Comparison of ENCODE assay signal across 17 cellular contexts in the genomic region with DNA sequence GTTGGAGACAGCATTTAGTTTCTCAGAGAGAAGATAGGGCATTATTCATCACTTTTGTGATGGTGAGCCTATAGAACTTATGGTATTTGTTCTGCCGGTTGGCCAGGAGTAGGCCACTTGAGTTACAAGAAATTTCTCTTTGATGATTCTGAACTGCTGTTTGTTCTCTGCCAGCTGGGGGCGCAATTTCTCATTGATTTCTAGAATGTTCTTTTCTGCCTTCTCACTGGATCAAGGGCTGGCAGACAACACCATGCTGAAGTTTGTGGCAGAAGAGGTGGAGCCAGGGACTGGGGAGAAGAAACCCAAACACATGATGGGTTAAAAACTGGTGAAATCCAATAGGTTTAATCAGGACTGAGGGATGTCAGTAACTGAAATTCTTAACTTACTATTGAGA.
A peak's percentile ranks its signal among the peaks of the same experiment; 100 is the strongest.
DNase-seq lines count a peak whose midpoint lies in the region; ATAC-seq and TF ChIP-seq lines count a peak whose summit lies in the region.
"Had no signal": no experiment of that assay in that cellular context is flagged by ENCODE, and none has a peak within 500 bp of the region (broad histone marks: within the 10 kb centered on the region; RNA-seq: fewer than 3 reads in every experiment).

No MANE protein-coding gene starts in this region.

- ATAC-seq in GM21447 (IDR thresholded peaks at IDR 0.05; ENCODE audit: unreplicated experiment): no peak
- ATAC-seq: HepG2, lower lobe of right lung, psoas muscle had no signal

- TF ChIP-seq POLR2A in NB4 (IDR thresholded peaks at IDR 0.05; ENCODE audit: extremely low read depth, insufficient read length): no peak

- no peaks in the 10 kb centered on the region for H3K36me3 ChIP-seq in BJ (ENCODE audit: control insufficient read depth, insufficient read depth, low read length)
- H3K36me3 ChIP-seq: brain microvascular endothelial cell, lower lobe of right lung had no signal

- no peak overlapping the region for H3K4me3 ChIP-seq in BJ (ENCODE audit: low read depth, low read length)
- H3K4me3 ChIP-seq in NB4 (ENCODE audit: low read depth, low read length): no peak overlapping the region
- no peak overlapping the region for H3K4me3 ChIP-seq in fibroblast of pulmonary artery (replicated peaks; ENCODE audit: low read depth, low read length)
- H3K4me3 ChIP-seq: lower lobe of right lung, psoas muscle had no signal

- DNase-seq in BJ (ENCODE audit: low read depth) (no peak), ELR (ENCODE audit: low read depth) (peak; percentile 6), NB4 (ENCODE audit: low read depth) (peak; percentile 4), fibroblast of pulmonary artery (ENCODE audit: low read depth) (peak; percentile 1), GM10248 (ENCODE audit: extremely low spot score) (no peak), NCI-H774 (lab: John Stamatoyannopoulos, UW) (no peak)
- DNase-seq: activated CD8-positive, alpha-beta memory T cell treated with anti-CD3 and anti-CD28 coated beads, Interleukin-2, amount 50 U/mL, for 48 hours; activated naive CD4-positive, alpha-beta T cell treated with anti-CD3 and anti-CD28 coated beads, Interleukin-2, amount 50 U/mL, for 16 hours; brain microvascular endothelial cell; effector CD8-positive, alpha-beta T cell; foreskin fibroblast; lower lobe of right lung; NCI-H1417; psoas muscle; stimulated activated CD4-positive, alpha-beta T cell treated with anti-CD3 and anti-CD28 coated beads, Interleukin-12 subunit alpha, Interleukin-12 subunit beta, amount 100 ng/mL, for 4 hours had no signal

- POLR2A ChIA-PET in BJ (lab: Charles Lee) (no interaction called here), GM10248 (lab: Yijun Ruan, JAX) (no interaction called here)

- TF ChIP-seq CTCF in BJ (IDR thresholded peaks at IDR 0.05; ENCODE audit: insufficient read depth, low read depth, low read length) (0 out of 2 replicates have a peak, but pooled peaks have one; percentile 10), NB4 (IDR thresholded peaks at IDR 0.05; ENCODE audit: low read depth, low read length) (peak; percentile 24), fibroblast of pulmonary artery (IDR thresholded peaks at IDR 0.05; ENCODE audit: low read length, missing control alignments) (no peak), GM10248 (IDR thresholded peaks at IDR 0.05; ENCODE audit: control extremely low read depth, extremely low read depth, low read depth, missing control alignments) (no peak)

- no peaks in the 10 kb centered on the region for H3K27me3 ChIP-seq in BJ (ENCODE audit: control insufficient read depth, insufficient read depth, low read length)
- H3K27me3 ChIP-seq: brain microvascular endothelial cell had no signal

- CTCF ChIA-PET in BJ (lab: Yijun Ruan, JAX): no interaction called here
- CTCF ChIA-PET in GM10248 (lab: Yijun Ruan, JAX): interaction anchor here (1.0 kb wide), 1 partner anchor 18 kb away, joined by 3 read pairs; no protein-coding TSS in a partner anchor

Comparison
In these comparisons a context has a peak if more than half of its experiments do, and no peak if none do; other contexts are left out.
1. DNase-seq: peak in ELR (single experiment), NB4 (single experiment) and fibroblast of pulmonary artery (single experiment); none in BJ (single experiment), GM10248 (single experiment) and NCI-H774 (single experiment).
2. CTCF ChIP-seq: peak in BJ (single experiment) and NB4 (single experiment); none in fibroblast of pulmonary artery (single experiment) and GM10248 (single experiment).